In the genomic region with DNA sequence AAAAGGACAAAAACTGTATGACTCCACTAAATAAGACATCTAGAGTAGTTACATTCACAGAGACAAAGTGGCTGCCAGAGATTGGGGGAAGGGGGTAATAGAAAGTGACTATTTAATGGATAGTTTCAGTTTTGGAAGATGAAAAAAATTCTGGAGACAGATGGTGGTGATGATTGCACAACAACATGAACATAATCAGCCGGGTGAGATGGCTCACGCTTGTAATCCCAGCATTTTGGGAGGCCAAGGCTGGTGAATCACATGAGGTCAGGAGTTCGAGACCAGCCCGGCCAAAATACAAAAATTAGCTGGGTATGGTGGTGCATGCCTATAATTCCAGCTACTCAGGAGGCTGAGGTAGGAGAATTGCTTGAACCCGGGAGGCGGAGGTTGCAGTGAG, we compare ENCODE assay signal across 18 cellular contexts. TPM values are rescaled to one million over a fixed set of nuclear protein-coding genes. Genes with fewer than 3 reads are reported as not detected.
A peak's percentile ranks its signal among the peaks of the same experiment; 100 is the strongest.
DNase-seq lines count a peak whose midpoint lies in the region; ATAC-seq, FAIRE-seq and TF ChIP-seq lines count a peak whose summit lies in the region.
"Had no signal": no experiment of that assay in that cellular context is flagged by ENCODE, and none has a peak within 500 bp of the region (broad histone marks: within the 10 kb centered on the region; RNA-seq: fewer than 3 reads in every experiment).

No MANE protein-coding gene starts in this region.

- H3K4me3 Mint-ChIP-seq in astrocyte (ENCODE audit: unreplicated experiment) (no peak overlapping the region), glutamatergic neuron (ENCODE audit: unreplicated experiment) (no peak overlapping the region)
- H3K4me3 Mint-ChIP-seq: CD4-positive, alpha-beta T cell; T-helper 1 cell treated with Interleukin-12 subunit alpha and Interleukin-12 subunit beta and Interleukin-4 antibody, amounts not matched to agents 30 μg/mL and 1 μg/mL, for 36 hours had no signal

- FAIRE-seq in astrocyte (lab: Jason Lieb, UNC) (no peak), frontal cortex (lab: Jason Lieb, UNC) (no peak)

- no peak for ATAC-seq in HG02763 (IDR thresholded peaks at IDR 0.05; ENCODE audit: unreplicated experiment)
- ATAC-seq: left colon had no signal

- H3K4me1 Mint-ChIP-seq in astrocyte (ENCODE audit: low read depth, unreplicated experiment) (no peaks in the 10 kb centered on the region), glutamatergic neuron (ENCODE audit: low read depth, unreplicated experiment) (no peaks in the 10 kb centered on the region)

- no peak overlapping the region for H3K9ac ChIP-seq in astrocyte (ENCODE audit: low read length)

- H3K9me3 ChIP-seq in astrocyte (ENCODE audit: insufficient read depth, low read depth, low read length), result no peaks in the 10 kb centered on the region
- H3K9me3 ChIP-seq: Peyer's patch, uterus had no signal

- H3K4me2 ChIP-seq in astrocyte (ENCODE audit: low read length), result no peak overlapping the region

- TF ChIP-seq CTCF in AG10803 (conservative IDR thresholded peaks at IDR 0.05; ENCODE audit: low read length) (no peak), astrocyte (IDR thresholded peaks at IDR 0.05; ENCODE audit: insufficient read depth, low read depth, low read length) (no peak), glutamatergic neuron (IDR thresholded peaks at IDR 0.05; ENCODE audit: partially characterized antibody, unreplicated experiment) (no peak)

- no peaks in the 10 kb centered on the region for H3K4me1 ChIP-seq in astrocyte (ENCODE audit: insufficient read depth, low read length)
- H3K4me1 ChIP-seq: Peyer's patch, uterus had no signal

- peaks cover 8% of the 10 kb centered on the region for H4K20me1 ChIP-seq in astrocyte (ENCODE audit: insufficient read depth, low read length)

- H2AFZ ChIP-seq in astrocyte (ENCODE audit: low read depth, low read length), result no peak overlapping the region

- H3K27me3 ChIP-seq in astrocyte (ENCODE audit: insufficient read depth, low read length), result no peaks in the 10 kb centered on the region
- H3K27me3 ChIP-seq: Peyer's patch, uterus had no signal

- no peaks in the 10 kb centered on the region for H3K79me2 ChIP-seq in astrocyte (ENCODE audit: insufficient read depth, low read length)

- H3K4me3 ChIP-seq in AG10803 (ENCODE audit: low read length) (no peak overlapping the region), astrocyte (ENCODE audit: insufficient read depth, low read depth, low read length) (no peak overlapping the region)
- H3K4me3 ChIP-seq: Peyer's patch, uterus had no signal

- H3K27ac Mint-ChIP-seq in astrocyte (ENCODE audit: unreplicated experiment) (no peak overlapping the region), glutamatergic neuron (ENCODE audit: unreplicated experiment) (peak overlapping the region; percentile 1)
- H3K27ac Mint-ChIP-seq: activated T-helper 2 cell treated with anti-CD3 and anti-CD28 coated beads, Interferon-gamma antibody, Interleukin-2, Interleukin-4, amounts not matched to agents 10 μg/mL and 5 μg/mL and 100 μg/mL, durations not matched to agents 14 hours and 24 hours and 36 hours; CD4-positive, alpha-beta T cell; T-helper 1 cell treated with Interleukin-12 subunit alpha and Interleukin-12 subunit beta and Interleukin-4 antibody, amounts not matched to agents 30 μg/mL and 1 μg/mL, for 36 hours had no signal

- H3K9me3 Mint-ChIP-seq in astrocyte (ENCODE audit: unreplicated experiment) (no peaks in the 10 kb centered on the region), glutamatergic neuron (ENCODE audit: unreplicated experiment) (no peaks in the 10 kb centered on the region)
- H3K9me3 Mint-ChIP-seq: activated T-helper 2 cell treated with anti-CD3 and anti-CD28 coated beads, Interferon-gamma antibody, Interleukin-2, Interleukin-4, amounts not matched to agents 10 μg/mL and 5 μg/mL and 100 μg/mL, durations not matched to agents 14 hours and 24 hours and 36 hours; CD4-positive, alpha-beta T cell; T-helper 1 cell treated with Interleukin-12 subunit alpha and Interleukin-12 subunit beta and Interleukin-4 antibody, amounts not matched to agents 30 μg/mL and 1 μg/mL, for 36 hours had no signal

- no peak overlapping the region for H3K27ac ChIP-seq in astrocyte (ENCODE audit: low read depth, low read length)
- H3K27ac ChIP-seq: Peyer's patch, uterus had no signal

- H3K36me3 ChIP-seq in astrocyte (ENCODE audit: insufficient read depth, low read length), result peaks cover 30% of the 10 kb centered on the region
- H3K36me3 ChIP-seq: uterus had no signal

- DNase-seq in AG10803 (ENCODE audit: low read depth), result peak; percentile 89
- DNase-seq in HT1080 (ENCODE audit: low read depth), result peak; percentile 7
- peak; percentile 59 for DNase-seq in astrocyte (ENCODE audit: low read depth)
- DNase-seq in glutamatergic neuron, result no peak
- no peak for DNase-seq in frontal cortex (ENCODE audit: low spot score in 2 of 2)
- DNase-seq in SHP77 (lab: John Stamatoyannopoulos, UW), result no peak
- no peak for DNase-seq in SIG-M5 (lab: John Stamatoyannopoulos, UW)
- DNase-seq: CD4-positive, alpha-beta T cell; GDM1; GOT3; left colon; NCI-H345; Peyer's patch; stimulated activated CD4-positive, alpha-beta T cell treated with anti-CD3 and anti-CD28 coated beads, Interleukin-2, amount 100 ng/mL, for 48 hours; uterus had no signal

- H3K27me3 Mint-ChIP-seq in astrocyte (ENCODE audit: low read depth, unreplicated experiment) (no peaks in the 10 kb centered on the region), glutamatergic neuron (ENCODE audit: unreplicated experiment) (no peaks in the 10 kb centered on the region)
- H3K27me3 Mint-ChIP-seq: CD4-positive, alpha-beta T cell had no signal

- H3K36me3 Mint-ChIP-seq in astrocyte (ENCODE audit: low read depth, unreplicated experiment) (peaks cover 7% of the 10 kb centered on the region), glutamatergic neuron (ENCODE audit: unreplicated experiment) (no peaks in the 10 kb centered on the region)

RNA-seq across cellular contexts. Expression of a gene that starts 40.5 kb away (rescaled TPM):
- 26.3 and 30.6 TPM in 2 replicates for total RNA-seq in HT1080 (2014; rRNA removed; shearing (Covaris generic))
- polyA plus RNA-seq in HT1080 (2015; cell fraction: cytosol; rRNA removed), result 21.3 and 27.4 TPM in 2 replicates
- polyA plus RNA-seq in HT1080 (2015; cell fraction: nucleus; rRNA removed), result 40.0 and 41.7 TPM in 2 replicates
- total RNA-seq in astrocyte (25.7 and 29.5 TPM in 2 replicates), glutamatergic neuron (ENCODE audit: unreplicated experiment) (33.4 TPM), frontal cortex (87.2 TPM)

RNA-seq across cellular contexts. Expression of a gene that starts 53.3 kb away (rescaled TPM):
- 96.0 and 101 TPM in 2 replicates for total RNA-seq in HT1080 (2014; rRNA removed; shearing (Covaris generic))
- 60.8 and 72.6 TPM in 2 replicates for polyA plus RNA-seq in HT1080 (2015; cell fraction: cytosol; rRNA removed)
- polyA plus RNA-seq in HT1080 (2015; cell fraction: nucleus; rRNA removed), result 82.6 and 87.7 TPM in 2 replicates
- total RNA-seq in astrocyte (122 and 129 TPM in 2 replicates), glutamatergic neuron (ENCODE audit: unreplicated experiment) (200 TPM), frontal cortex (128 TPM)

RNA-seq across cellular contexts. Expression of a gene that starts 54.2 kb away (rescaled TPM):
- total RNA-seq in HT1080 (2014; rRNA removed; shearing (Covaris generic)), result 0.07 and 0.10 TPM in 2 replicates
- polyA plus RNA-seq in HT1080 (2015; cell fraction: cytosol; rRNA removed), result 0.14 and 0.25 TPM in 2 replicates
- polyA plus RNA-seq in HT1080 (2015; cell fraction: nucleus; rRNA removed), result 0.88 and 1.4 TPM in 2 replicates
- total RNA-seq in astrocyte (28.1 and 30.7 TPM in 2 replicates), glutamatergic neuron (ENCODE audit: unreplicated experiment) (53.9 TPM), frontal cortex (6.9 TPM)
- total RNA-seq: CD4-positive, alpha-beta T cell had no signal

Comparison
In these comparisons a context has a peak if more than half of its experiments do, and no peak if none do; other contexts are left out.
1. DNase-seq: peak in AG10803 (single experiment), HT1080 (single experiment) and astrocyte (single experiment); none in glutamatergic neuron (single experiment), frontal cortex (0 of 2), SHP77 (0 of 2) and SIG-M5 (single experiment).